8 cellular contexts compared by ENCODE assay signal in genomic region chr4:152937280-152937534, GRCh38. TPM values are rescaled to one million over a fixed set of nuclear protein-coding genes. Genes with fewer than 3 reads are reported as not detected.
DNase-seq lines count a peak whose midpoint lies in the region; ATAC-seq and TF ChIP-seq lines count a peak whose summit lies in the region.

No MANE protein-coding gene starts in this region.

- no peak for TF ChIP-seq CTCF in CD8-positive, alpha-beta T cell (IDR thresholded peaks at IDR 0.05)
- TF ChIP-seq CTCF in OCI-LY1 (IDR thresholded peaks at IDR 0.05; ENCODE audit: low read length), result no peak
- no peak for TF ChIP-seq CTCF in epithelial cell of proximal tubule (conservative IDR thresholded peaks at IDR 0.05; ENCODE audit: low read depth, low read length)
- no peak for TF ChIP-seq CTCF in osteoblast (IDR thresholded peaks at IDR 0.05; ENCODE audit: extremely low read depth, low read depth, low read length)

- peak overlapping the region; percentile 58; the same call in 1 of the 2 replicates for H3K4me2 ChIP-seq in OCI-LY1 (ENCODE audit: low read length)
- peak overlapping the region; percentile 72 for H3K4me2 ChIP-seq in osteoblast (ENCODE audit: insufficient read depth, low read length)

- no peak overlapping the region for H3K27ac Mint-ChIP-seq in CD8-positive, alpha-beta T cell

- H3K79me2 ChIP-seq in OCI-LY1 (ENCODE audit: insufficient read depth, low read length) (no peaks in the 10 kb centered on the region), osteoblast (ENCODE audit: insufficient read depth, low read length) (no peaks in the 10 kb centered on the region)

- peak overlapping the region; percentile 52 for H3K4me3 ChIP-seq in CD8-positive, alpha-beta T cell (ENCODE audit: low read depth, low read length)
- H3K4me3 ChIP-seq in OCI-LY1 (ENCODE audit: low read depth, low read length, poor library complexity, severe bottlenecking) (peak overlapping the region; percentile 35), epithelial cell of proximal tubule (ENCODE audit: low read depth, low read length) (peak overlapping the region; percentile 68), osteoblast (ENCODE audit: insufficient read depth, low read length) (peak overlapping the region; percentile 64)

- H3K27me3 Mint-ChIP-seq in CD8-positive, alpha-beta T cell (ENCODE audit: low read depth), result peaks cover 49% of the 10 kb centered on the region

- no peaks in the 10 kb centered on the region for H3K9me3 ChIP-seq in CD8-positive, alpha-beta T cell (ENCODE audit: low read length)
- no peaks in the 10 kb centered on the region for H3K9me3 ChIP-seq in OCI-LY1 (ENCODE audit: low read length)
- H3K9me3 ChIP-seq in osteoblast (ENCODE audit: low read depth, low read length), result no peaks in the 10 kb centered on the region

- peak; percentile 40 for ATAC-seq in CD8-positive, alpha-beta T cell

- peaks cover 7% of the 10 kb centered on the region for H3K4me1 ChIP-seq in CD8-positive, alpha-beta T cell (ENCODE audit: insufficient read depth, low read length)
- H3K4me1 ChIP-seq in OCI-LY1 (ENCODE audit: insufficient read depth, low read length, severe bottlenecking) (no peaks in the 10 kb centered on the region), osteoblast (ENCODE audit: insufficient read depth, low read length) (no peaks in the 10 kb centered on the region)

- DNase-seq in CD8-positive, alpha-beta T cell, result no peak
- no peak for DNase-seq in epithelial cell of proximal tubule (ENCODE audit: low read depth)
- DNase-seq in osteoblast (ENCODE audit: insufficient read length, low spot score, missing footprints), result no peak
- DNase-seq in COLO829 (ENCODE audit: low spot score), result no peak
- no peak for DNase-seq in NCI-H2171 treated with DMSO at 0.1 percent for 48 hours (lab: John Stamatoyannopoulos, UW)
- no peak for DNase-seq in cortex of kidney (lab: John Stamatoyannopoulos, UW)
- no peak for DNase-seq in stimulated activated CD4-positive, alpha-beta T cell treated with anti-CD3 and anti-CD28 coated beads, Interleukin-4, amount 100 ng/mL, for 4 hours

- H4K20me1 ChIP-seq in OCI-LY1 (ENCODE audit: insufficient read depth, low read length), result no peaks in the 10 kb centered on the region
- no peaks in the 10 kb centered on the region for H4K20me1 ChIP-seq in osteoblast (ENCODE audit: insufficient read depth, low read length)

- no peaks in the 10 kb centered on the region for H3F3A ChIP-seq in OCI-LY1 (ENCODE audit: insufficient read depth, low read length)

- H3K36me3 ChIP-seq in CD8-positive, alpha-beta T cell (ENCODE audit: insufficient read depth, low read length), result no peaks in the 10 kb centered on the region
- H3K36me3 ChIP-seq in OCI-LY1 (ENCODE audit: insufficient read depth, low read length) (no peaks in the 10 kb centered on the region), osteoblast (ENCODE audit: insufficient read depth, low read length) (no peaks in the 10 kb centered on the region)

- H3K4me3 Mint-ChIP-seq in CD8-positive, alpha-beta T cell, result peak overlapping the region; percentile 51

- CTCF ChIA-PET in CD8-positive, alpha-beta T cell (lab: Charles Lee), result no interaction called here

- H3K27ac ChIP-seq in CD8-positive, alpha-beta T cell (ENCODE audit: low read depth, low read length), result no peak overlapping the region
- H3K27ac ChIP-seq in OCI-LY1 (ENCODE audit: low read depth, low read length, poor library complexity, severe bottlenecking) (no peak overlapping the region), osteoblast (ENCODE audit: low read depth, low read length) (no peak overlapping the region)

- peaks cover 17% of the 10 kb centered on the region for H3K4me1 Mint-ChIP-seq in CD8-positive, alpha-beta T cell (ENCODE audit: low read depth)

- POLR2A ChIA-PET in CD8-positive, alpha-beta T cell (lab: Charles Lee), result interaction anchor here (1.5 kb wide), 1 partner anchor 11 kb away, joined by 6 read pairs; no protein-coding TSS in a partner anchor

- H3K9me2 ChIP-seq in OCI-LY1 (ENCODE audit: low read depth, low read length), result no peaks in the 10 kb centered on the region

- H3K27me3 ChIP-seq in CD8-positive, alpha-beta T cell (ENCODE audit: insufficient read depth, low read length), result no peaks in the 10 kb centered on the region
- no peaks in the 10 kb centered on the region; the same call in 1 of the 2 replicates for H3K27me3 ChIP-seq in OCI-LY1 (ENCODE audit: insufficient read depth, low read length)
- peaks cover 75% of the 10 kb centered on the region for H3K27me3 ChIP-seq in osteoblast (ENCODE audit: insufficient read depth, low read length)

- intact Hi-C loops in CD8-positive, alpha-beta T cell (cut with DNase I, micrococcal nuclease), result no loop called here

- no peak overlapping the region for H2AFZ ChIP-seq in OCI-LY1 (ENCODE audit: low read length)
- no peak overlapping the region for H2AFZ ChIP-seq in osteoblast (ENCODE audit: low read length)

- no peaks in the 10 kb centered on the region for H3K36me3 Mint-ChIP-seq in CD8-positive, alpha-beta T cell

- no peak overlapping the region for H3K9ac ChIP-seq in OCI-LY1 (ENCODE audit: low read length)

- no peaks in the 10 kb centered on the region for H3K9me3 Mint-ChIP-seq in CD8-positive, alpha-beta T cell

RNA-seq across cellular contexts. Expression of gene FHDC1, which starts 1.1 kb away (rescaled TPM):
- total RNA-seq in CD8-positive, alpha-beta T cell, result under 1 TPM in 1 of 2 experiments, not detected in 1; 0.08 TPM
- total RNA-seq in epithelial cell of proximal tubule (0.72 and 2.1 TPM in 2 replicates), osteoblast (0.29 and 0.36 TPM in 2 replicates)
